Comparison of ENCODE assay signal across 11 cellular contexts in the genomic region with DNA sequence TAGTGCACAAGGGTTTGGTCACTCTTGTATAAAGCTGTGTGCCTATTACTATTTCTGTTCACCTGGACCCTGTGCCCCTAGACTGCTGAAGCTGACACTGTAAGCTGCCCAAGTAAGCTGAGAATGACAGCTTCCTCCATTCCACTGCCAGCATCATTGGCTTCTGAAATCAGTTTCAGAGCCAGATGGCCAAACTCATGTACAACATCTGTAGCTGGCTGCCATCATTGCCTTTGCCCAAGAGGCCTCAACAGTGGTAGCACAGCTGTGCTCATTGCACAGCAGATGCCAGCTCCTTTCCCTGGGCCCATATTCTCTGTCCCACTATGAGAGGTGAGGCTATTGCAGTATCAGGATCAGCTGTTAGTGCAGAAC.
DNase-seq lines count a peak whose midpoint lies in the region; ATAC-seq lines count a peak whose summit lies in the region.
"Had no signal": no experiment of that assay in that cellular context is flagged by ENCODE, and none has a peak within 500 bp of the region (broad histone marks: within the 10 kb centered on the region; RNA-seq: fewer than 3 reads in every experiment).

No MANE protein-coding gene starts in this region.

- no peaks in the 10 kb centered on the region for H3K9me3 ChIP-seq in stomach smooth muscle (ENCODE audit: control insufficient read depth in 2 of 2, low read length in 2 of 2)

- H3K27me3 ChIP-seq in stomach smooth muscle (ENCODE audit: control insufficient read depth in 1 of 2, insufficient read depth in 2 of 2, low read length in 2 of 2) = no peaks in the 10 kb centered on the region

- H3K36me3 ChIP-seq in stomach smooth muscle (ENCODE audit: control insufficient read depth in 2 of 2, insufficient read depth in 2 of 2, low read length in 2 of 2) = no peaks in the 10 kb centered on the region

- H3K27ac ChIP-seq in cingulate gyrus (ENCODE audit: low read depth, low read length) = peak overlapping the region; percentile 71
- peak overlapping the region; percentile 58 for H3K27ac ChIP-seq in stomach smooth muscle (ENCODE audit: low read length)

- peaks cover 41% of the 10 kb centered on the region for H3K4me1 ChIP-seq in stomach smooth muscle (ENCODE audit: control insufficient read depth, insufficient read depth, low read length)

- ATAC-seq in left colon (peak; percentile 7), GM18907 (IDR thresholded peaks at IDR 0.05; ENCODE audit: unreplicated experiment) (no peak)
- ATAC-seq: activated CD4-positive, CD25-positive, alpha-beta regulatory T cell treated with anti-CD3 and anti-CD28 coated beads, Interleukin-2, amount 50 U/mL, for 24 hours had no signal

- H3K4me3 ChIP-seq in stomach smooth muscle (ENCODE audit: low read length in 2 of 2) = peak overlapping the region in 1 of 2 donors; percentile 8

- DNase-seq in NCI-H1694 treated with DMSO at 0.1 percent for 48 hours (lab: John Stamatoyannopoulos, UW) (peak; percentile 64), left colon (no peak), NCI-H2107 (lab: John Stamatoyannopoulos, UW) (no peak), NCI-H187 (lab: John Stamatoyannopoulos, UW) (no peak), globus pallidus (ENCODE audit: low spot score) (no peak)
- DNase-seq: CD4-positive, alpha-beta T cell; NCI-H510A had no signal

- H3K9ac ChIP-seq in stomach smooth muscle (ENCODE audit: low read length in 2 of 2) = no peak overlapping the region

- intact Hi-C loops in left colon (cut with DNase I, micrococcal nuclease) = no loop called here
